In the genomic region with DNA sequence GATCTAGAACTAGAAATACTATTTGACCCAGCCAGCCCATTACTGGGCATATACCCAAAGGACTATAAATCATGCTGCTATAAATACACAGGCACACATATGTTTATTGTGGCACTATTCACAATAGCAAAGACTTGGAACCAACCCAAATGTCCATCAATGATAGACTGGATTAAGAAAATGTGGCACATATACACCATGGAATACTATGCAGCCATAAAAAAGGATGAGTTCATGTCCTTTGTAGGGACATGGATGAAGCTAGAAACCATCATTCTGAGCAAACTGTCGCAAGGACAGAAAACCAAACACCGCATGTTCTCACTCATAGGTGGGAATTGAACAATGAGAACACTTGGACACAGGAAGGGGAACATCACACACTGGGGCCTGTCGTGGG, we compare ENCODE assay signal across 7 cellular contexts. TPM values are rescaled to one million over a fixed set of nuclear protein-coding genes. Genes with fewer than 3 reads are reported as not detected.
"Had no signal": no experiment of that assay in that cellular context is flagged by ENCODE, and none has a peak within 500 bp of the region (broad histone marks: within the 10 kb centered on the region; RNA-seq: fewer than 3 reads in every experiment).

No MANE protein-coding gene starts in this region.

RNA-seq across cellular contexts. Expression of gene OR2V1, which starts 35.8 kb away (rescaled TPM):
- total RNA-seq: GM23248, GM23338, H1, H4, H7, H9, HFFc6 had no signal
- polyA plus RNA-seq: GM23248, GM23338, H1 had no signal

RNA-seq across cellular contexts. Expression of gene OR2V2, which starts 52.2 kb away (rescaled TPM):
- total RNA-seq: GM23248, GM23338, H1, H4, H7, H9, HFFc6 had no signal
- polyA plus RNA-seq: GM23248, GM23338, H1 had no signal

RNA-seq across cellular contexts. Expression of gene BTNL9, which starts 55.1 kb away (rescaled TPM):
- total RNA-seq: GM23248, HFFc6 had no signal
- polyA plus RNA-seq: GM23248 had no signal
